In the genomic region with DNA sequence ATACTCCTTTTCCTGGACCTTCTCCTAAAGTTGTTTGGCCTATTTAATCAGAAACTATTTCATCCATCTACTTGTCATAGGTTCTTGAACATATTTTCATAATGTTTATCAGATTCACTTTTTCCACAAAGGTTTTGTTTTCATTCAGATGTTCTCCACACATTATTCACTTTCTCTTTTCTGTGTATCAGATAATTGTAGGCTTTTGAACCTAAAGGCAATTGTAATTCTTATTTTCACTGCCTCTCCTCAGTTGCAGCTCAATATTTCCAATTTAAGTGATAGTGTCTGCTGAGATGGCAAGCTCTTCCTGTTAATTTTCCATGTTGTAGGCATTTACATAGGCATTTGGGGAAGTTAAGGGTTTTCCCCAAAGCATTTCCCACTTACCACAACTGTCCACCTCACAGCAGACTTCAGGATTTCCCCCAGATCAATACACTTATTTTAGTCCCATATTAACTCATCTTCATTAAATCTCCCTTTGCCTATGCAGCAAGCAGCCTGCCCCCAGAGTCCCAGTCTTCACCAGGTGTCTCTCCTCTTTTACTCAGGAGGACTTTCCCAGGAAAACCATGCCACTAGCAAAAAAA, we compare ENCODE assay signal across 18 cellular contexts. TPM values are rescaled to one million over a fixed set of nuclear protein-coding genes. Genes with fewer than 3 reads are reported as not detected.
DNase-seq lines count a peak whose midpoint lies in the region; ATAC-seq, FAIRE-seq and TF ChIP-seq lines count a peak whose summit lies in the region.
"Had no signal": no experiment of that assay in that cellular context is flagged by ENCODE, and none has a peak within 500 bp of the region (broad histone marks: within the 10 kb centered on the region; RNA-seq: fewer than 3 reads in every experiment).

No MANE protein-coding gene starts in this region.

- H3K4me3 ChIP-seq in astrocyte (ENCODE audit: insufficient read depth, low read depth, low read length): no peak overlapping the region
- H3K4me3 ChIP-seq: BLaER1 had no signal

- H3K4me3 Mint-ChIP-seq in T-helper 2 cell treated with Interferon-gamma antibody and Interleukin-4, amounts not matched to agents 5 μg/mL and 100 μg/mL, for 36 hours: peak overlapping the region; percentile 2
- H3K4me3 Mint-ChIP-seq in astrocyte (ENCODE audit: unreplicated experiment) (no peak overlapping the region), nephron progenitor cell (no peak overlapping the region)
- peak overlapping the region; percentile 55 to 74 for H3K4me3 Mint-ChIP-seq in stimulated activated naive CD8-positive, alpha-beta T cell treated with anti-CD3 and anti-CD28 coated beads, Interleukin-15, amount 100 ng/mL, for 72 hours
- H3K4me3 Mint-ChIP-seq: CD8-positive, alpha-beta memory T cell had no signal

- peak; percentile 32 for FAIRE-seq in astrocyte (lab: Jason Lieb, UNC)
- FAIRE-seq: HTR-8/SVneo had no signal

- no peak for TF ChIP-seq CTCF in astrocyte (IDR thresholded peaks at IDR 0.05; ENCODE audit: insufficient read depth, low read depth, low read length)
- no peak for TF ChIP-seq CTCF in nephron progenitor cell (IDR thresholded peaks at IDR 0.05)

- peaks cover 16% of the 10 kb centered on the region for H3K27me3 Mint-ChIP-seq in T-helper 2 cell treated with Interferon-gamma antibody and Interleukin-4, amounts not matched to agents 5 μg/mL and 100 μg/mL, for 36 hours (ENCODE audit: low read depth)
- H3K27me3 Mint-ChIP-seq in astrocyte (ENCODE audit: low read depth, unreplicated experiment): peaks cover 24% of the 10 kb centered on the region
- H3K27me3 Mint-ChIP-seq in stimulated activated naive CD8-positive, alpha-beta T cell treated with anti-CD3 and anti-CD28 coated beads, Interleukin-15, amount 100 ng/mL, for 72 hours: no peaks in the 10 kb centered on the region
- H3K27me3 Mint-ChIP-seq in nephron progenitor cell (ENCODE audit: low read depth, poor library complexity): peaks cover 5% of the 10 kb centered on the region

- H3K27me3 ChIP-seq in astrocyte (ENCODE audit: insufficient read depth, low read length): no peaks in the 10 kb centered on the region
- H3K27me3 ChIP-seq: BLaER1 had no signal

- H3K9me3 Mint-ChIP-seq in T-helper 2 cell treated with Interferon-gamma antibody and Interleukin-4, amounts not matched to agents 5 μg/mL and 100 μg/mL, for 36 hours: no peaks in the 10 kb centered on the region
- H3K9me3 Mint-ChIP-seq in activated naive CD4-positive, alpha-beta T cell treated with anti-CD3 and anti-CD28 coated beads, Interleukin-2, amount 50 U/mL, for 72 hours: peaks cover 0 to 13% of the 10 kb centered on the region in 2 donors
- H3K9me3 Mint-ChIP-seq in astrocyte (ENCODE audit: unreplicated experiment) (no peaks in the 10 kb centered on the region), nephron progenitor cell (no peaks in the 10 kb centered on the region)
- H3K9me3 Mint-ChIP-seq in stimulated activated naive CD8-positive, alpha-beta T cell treated with anti-CD3 and anti-CD28 coated beads, Interleukin-15, amount 100 ng/mL, for 72 hours: no peaks in the 10 kb centered on the region
- H3K9me3 Mint-ChIP-seq: CD8-positive, alpha-beta memory T cell had no signal

- no peak overlapping the region for H3K9ac ChIP-seq in astrocyte (ENCODE audit: low read length)
- H3K9ac ChIP-seq: BLaER1 had no signal

- no peak overlapping the region for H3K4me2 ChIP-seq in astrocyte (ENCODE audit: low read length)
- H3K4me2 ChIP-seq: BLaER1 had no signal

- H3K4me1 Mint-ChIP-seq in T-helper 2 cell treated with Interferon-gamma antibody and Interleukin-4, amounts not matched to agents 5 μg/mL and 100 μg/mL, for 36 hours (ENCODE audit: low read depth): peaks cover 30% of the 10 kb centered on the region
- H3K4me1 Mint-ChIP-seq in astrocyte (ENCODE audit: low read depth, unreplicated experiment): no peaks in the 10 kb centered on the region
- H3K4me1 Mint-ChIP-seq in stimulated activated naive CD8-positive, alpha-beta T cell treated with anti-CD3 and anti-CD28 coated beads, Interleukin-15, amount 100 ng/mL, for 72 hours: peaks cover 61% of the 10 kb centered on the region
- H3K4me1 Mint-ChIP-seq in nephron progenitor cell: peaks cover 5% of the 10 kb centered on the region

- peaks cover 3% of the 10 kb centered on the region for H3K36me3 Mint-ChIP-seq in T-helper 2 cell treated with Interferon-gamma antibody and Interleukin-4, amounts not matched to agents 5 μg/mL and 100 μg/mL, for 36 hours (ENCODE audit: low read depth)
- peaks cover 0 to 7% of the 10 kb centered on the region in 2 donors for H3K36me3 Mint-ChIP-seq in activated naive CD4-positive, alpha-beta T cell treated with anti-CD3 and anti-CD28 coated beads, Interleukin-2, amount 50 U/mL, for 72 hours
- H3K36me3 Mint-ChIP-seq in astrocyte (ENCODE audit: low read depth, unreplicated experiment) (no peaks in the 10 kb centered on the region), nephron progenitor cell (ENCODE audit: low read depth) (no peaks in the 10 kb centered on the region)
- H3K36me3 Mint-ChIP-seq: CD8-positive, alpha-beta memory T cell had no signal

- no peaks in the 10 kb centered on the region for H3K79me2 ChIP-seq in astrocyte (ENCODE audit: insufficient read depth, low read length)

- no peaks in the 10 kb centered on the region for H3K9me3 ChIP-seq in astrocyte (ENCODE audit: insufficient read depth, low read depth, low read length)
- H3K9me3 ChIP-seq: BLaER1 had no signal

- no peak overlapping the region for H3K27ac ChIP-seq in astrocyte (ENCODE audit: low read depth, low read length)
- H3K27ac ChIP-seq: 22Rv1, BLaER1 had no signal

- no peak overlapping the region for H3K27ac Mint-ChIP-seq in T-helper 2 cell treated with Interferon-gamma antibody and Interleukin-4, amounts not matched to agents 5 μg/mL and 100 μg/mL, for 36 hours
- peak overlapping the region; percentile 36 to 51 for H3K27ac Mint-ChIP-seq in activated naive CD4-positive, alpha-beta T cell treated with anti-CD3 and anti-CD28 coated beads, Interleukin-2, amount 50 U/mL, for 72 hours
- no peak overlapping the region for H3K27ac Mint-ChIP-seq in astrocyte (ENCODE audit: unreplicated experiment)
- peak overlapping the region; percentile 59 to 78 for H3K27ac Mint-ChIP-seq in stimulated activated naive CD8-positive, alpha-beta T cell treated with anti-CD3 and anti-CD28 coated beads, Interleukin-15, amount 100 ng/mL, for 72 hours
- no peak overlapping the region for H3K27ac Mint-ChIP-seq in nephron progenitor cell

- no peak for DNase-seq in T-helper 2 cell treated with Interferon-gamma antibody and Interleukin-4, amounts not matched to agents 5 μg/mL and 100 μg/mL, for 36 hours (ENCODE audit: low spot score)
- DNase-seq in T-helper 2 cell (no peak), astrocyte (ENCODE audit: low read depth) (no peak), nephron progenitor cell (no peak)
- no peak for DNase-seq in activated naive CD4-positive, alpha-beta T cell treated with anti-CD3 and anti-CD28 coated beads, Interleukin-2, amount 50 U/mL, for 72 hours (ENCODE audit: low spot score in 2 of 2)
- no peak for DNase-seq in activated naive CD4-positive, alpha-beta T cell treated with Interleukin-2 at 50 U/mL for 16 hours
- DNase-seq in stimulated activated naive CD8-positive, alpha-beta T cell treated with anti-CD3 and anti-CD28 coated beads, Interleukin-15, amount 100 ng/mL, for 72 hours: no peak
- DNase-seq: CD8-positive, alpha-beta memory T cell; MV-4-11; NCI-H1436; NCI-H2029 treated with DMSO at 0.1 percent for 48 hours; NCI-H510A; NCI-H82 had no signal

- no peaks in the 10 kb centered on the region for H3K36me3 ChIP-seq in astrocyte (ENCODE audit: insufficient read depth, low read length)
- H3K36me3 ChIP-seq: BLaER1 had no signal

- ATAC-seq in activated naive CD4-positive, alpha-beta T cell treated with anti-CD3 and anti-CD28 coated beads, Interleukin-2, amount 50 U/mL, for 72 hours: peak; percentile 73 to 79
- ATAC-seq in stimulated activated naive CD8-positive, alpha-beta T cell treated with anti-CD3 and anti-CD28 coated beads, Interleukin-15, amount 100 ng/mL, for 72 hours: peak; percentile 48
- no peak for ATAC-seq in HG02763 (IDR thresholded peaks at IDR 0.05; ENCODE audit: unreplicated experiment)
- ATAC-seq: HCT116 had no signal

- no peak overlapping the region for H2AFZ ChIP-seq in astrocyte (ENCODE audit: low read depth, low read length)

- H4K20me1 ChIP-seq in astrocyte (ENCODE audit: insufficient read depth, low read length): no peaks in the 10 kb centered on the region
- H4K20me1 ChIP-seq: BLaER1 had no signal

- H3K4me1 ChIP-seq in astrocyte (ENCODE audit: insufficient read depth, low read length): no peaks in the 10 kb centered on the region
- H3K4me1 ChIP-seq: BLaER1 had no signal

RNA-seq across cellular contexts. Expression of a gene that starts 12.3 kb away (rescaled TPM):
- 100 to 1,000 TPM; 208 to 327 TPM for total RNA-seq in activated naive CD4-positive, alpha-beta T cell treated with anti-CD3 and anti-CD28 coated beads, Interleukin-2, amount 50 U/mL, for 72 hours
- 0.60 and 0.86 TPM in 2 replicates for total RNA-seq in astrocyte

Comparison
In these comparisons a context has a peak if more than half of its experiments do, and no peak if none do; other contexts are left out.
1. H3K27ac Mint-ChIP-seq: peak in activated naive CD4-positive, alpha-beta T cell treated with anti-CD3 and anti-CD28 coated beads, Interleukin-2, amount 50 U/mL, for 72 hours (2 of 2) and stimulated activated naive CD8-positive, alpha-beta T cell treated with anti-CD3 and anti-CD28 coated beads, Interleukin-15, amount 100 ng/mL, for 72 hours (2 of 2); none in T-helper 2 cell treated with Interferon-gamma antibody and Interleukin-4, amounts not matched to agents 5 μg/mL and 100 μg/mL, for 36 hours (single experiment), astrocyte (single experiment) and nephron progenitor cell (single experiment).
2. H3K4me3 Mint-ChIP-seq: peak in T-helper 2 cell treated with Interferon-gamma antibody and Interleukin-4, amounts not matched to agents 5 μg/mL and 100 μg/mL, for 36 hours (single experiment) and stimulated activated naive CD8-positive, alpha-beta T cell treated with anti-CD3 and anti-CD28 coated beads, Interleukin-15, amount 100 ng/mL, for 72 hours (2 of 2); none in astrocyte (single experiment) and nephron progenitor cell (single experiment).
3. RNA of a gene that starts 12.3 kb away (total RNA-seq): 208 to 327 TPM in activated naive CD4-positive, alpha-beta T cell treated with anti-CD3 and anti-CD28 coated beads, Interleukin-2, amount 50 U/mL, for 72 hours; 0.60 to 0.86 TPM in astrocyte; every median in the first group is over 100 times any median in the second.